Comparison of ENCODE assay signal across 23 cellular contexts in genomic region chr9:138116521-138116920, GRCh38.
"Had no signal": no experiment of that assay in that cellular context is flagged by ENCODE, and none has a peak within 500 bp of the region (broad histone marks: within the 10 kb centered on the region; RNA-seq: fewer than 3 reads in every experiment).

No MANE protein-coding gene starts in this region.

- H3K9me3 ChIP-seq: gastrocnemius medialis, heart right ventricle, mucosa of descending colon, neutrophil, sigmoid colon, testis, transverse colon had no signal

- H3K27me3 ChIP-seq: dorsolateral prefrontal cortex, gastrocnemius medialis, neutrophil, testis, transverse colon had no signal

- DNase-seq: cortex of kidney; effector CD8-positive, alpha-beta T cell; gastrocnemius medialis; heart right ventricle; hypothalamus; left colon; mammary epithelial cell; mucosa of descending colon; naive thymus-derived CD8-positive, alpha-beta T cell; sigmoid colon; stimulated activated CD4-positive, alpha-beta T cell treated with anti-CD3 and anti-CD28 coated beads, Interleukin-2, amount 100 ng/mL, for 24 hours; stimulated activated CD4-positive, alpha-beta T cell treated with anti-CD3 and anti-CD28 coated beads, Interleukin-4, amount 100 ng/mL, for 4 hours; stimulated activated naive B cell treated with anti-CD40 and anti-IgM and Interleukin-4, amounts not matched to agents 10 μg/mL and 1 μg/mL and 100 μg/mL, for 72 hours; stimulated activated naive CD8-positive, alpha-beta T cell treated with anti-CD3 and anti-CD28 coated beads, Interleukin-15, amount 100 ng/mL, for 72 hours; testis; transverse colon had no signal

- H3K36me3 ChIP-seq: gastrocnemius medialis, heart right ventricle, neutrophil, sigmoid colon, transverse colon had no signal

- FAIRE-seq: endometrium, keratinocyte, urothelium cell line had no signal

- H3K4me3 ChIP-seq: dorsolateral prefrontal cortex, gastrocnemius medialis, heart right ventricle, mucosa of descending colon, sigmoid colon, skin epidermis, testis, transverse colon had no signal

- H3K27ac ChIP-seq: dorsolateral prefrontal cortex, gastrocnemius medialis, heart right ventricle, neutrophil, sigmoid colon, skin epidermis, testis, transverse colon had no signal

- H3K4me1 ChIP-seq: gastrocnemius medialis, heart right ventricle, sigmoid colon, transverse colon had no signal

- ATAC-seq: esophagus mucosa; gastrocnemius medialis; heart right ventricle; left colon; mucosa of descending colon; naive thymus-derived CD8-positive, alpha-beta T cell; stimulated activated naive B cell treated with anti-CD40 and anti-IgM and Interleukin-4, amounts not matched to agents 10 μg/mL and 1 μg/mL and 100 μg/mL, for 72 hours; stimulated activated naive CD8-positive, alpha-beta T cell treated with anti-CD3 and anti-CD28 coated beads, Interleukin-15, amount 100 ng/mL, for 72 hours had no signal
